Comparison of ENCODE assay signal across 9 cellular contexts in the genomic region with DNA sequence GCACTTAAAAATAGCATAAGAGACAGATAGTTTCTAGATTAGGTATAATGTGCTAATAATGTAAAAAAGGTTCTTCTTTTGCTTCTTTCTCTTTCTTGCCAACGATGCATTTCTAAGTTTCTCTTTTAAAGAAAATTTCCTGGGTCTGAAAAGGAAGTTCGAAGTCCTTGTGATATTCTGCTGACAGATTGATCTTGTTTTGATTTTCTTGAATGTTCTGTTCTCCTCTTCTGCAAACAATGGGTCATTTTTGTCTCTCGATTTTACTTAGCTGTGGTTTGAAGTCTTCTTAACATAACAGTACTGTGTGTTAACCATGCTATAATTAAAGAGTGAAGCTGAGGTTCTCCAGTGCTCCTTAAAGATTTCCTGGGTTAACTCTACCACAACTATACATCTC.
A peak's percentile ranks its signal among the peaks of the same experiment; 100 is the strongest.
DNase-seq lines count a peak whose midpoint lies in the region; ATAC-seq and TF ChIP-seq lines count a peak whose summit lies in the region.
"Had no signal": no experiment of that assay in that cellular context is flagged by ENCODE, and none has a peak within 500 bp of the region (broad histone marks: within the 10 kb centered on the region; RNA-seq: fewer than 3 reads in every experiment).

No MANE protein-coding gene starts in this region.

- H3K9me3 Mint-ChIP-seq in chondrocyte (ENCODE audit: low read depth) (peaks cover 9% of the 10 kb centered on the region), CD14-positive monocyte (peaks cover 0 to 12% (median 5%) of the 10 kb centered on the region in 7 donors), endodermal cell (peaks cover 25% of the 10 kb centered on the region), progenitor cell of endocrine pancreas (ENCODE audit: low read depth) (peaks cover 16% of the 10 kb centered on the region)

- H3K27me3 Mint-ChIP-seq in chondrocyte (ENCODE audit: low read depth) (no peaks in the 10 kb centered on the region), CD14-positive monocyte (ENCODE audit: low read depth in 3 of 3) (peaks cover 0 to 3% (median 0%) of the 10 kb centered on the region in 3 donors), endodermal cell (ENCODE audit: insufficient read depth) (no peaks in the 10 kb centered on the region), progenitor cell of endocrine pancreas (no peaks in the 10 kb centered on the region)

- H3K9ac ChIP-seq in endodermal cell (ENCODE audit: extremely low read depth, low read length, poor library complexity, severe bottlenecking): no peak overlapping the region

- H3K4me3 Mint-ChIP-seq in chondrocyte (ENCODE audit: unreplicated experiment) (no peak overlapping the region), CD14-positive monocyte (no peak overlapping the region), endodermal cell (no peak overlapping the region), progenitor cell of endocrine pancreas (ENCODE audit: low read depth) (no peak overlapping the region)

- no peak overlapping the region for H3K4me3 ChIP-seq in GM12864 (ENCODE audit: low read depth, low read length)
- no peak overlapping the region for H3K4me3 ChIP-seq in endodermal cell (ENCODE audit: low read length)
- H3K4me3 ChIP-seq: lower lobe of right lung had no signal

- no peak overlapping the region for H3K27ac ChIP-seq in endodermal cell (ENCODE audit: low read depth, low read length)
- H3K27ac ChIP-seq: lower lobe of right lung had no signal

- no peaks in the 10 kb centered on the region for H3K27me3 ChIP-seq in endodermal cell (ENCODE audit: control insufficient read depth, insufficient read depth, low read length, poor library complexity, severe bottlenecking)

- peaks cover 24% of the 10 kb centered on the region for H3K4me1 Mint-ChIP-seq in chondrocyte (ENCODE audit: low read depth)
- H3K4me1 Mint-ChIP-seq in CD14-positive monocyte: no peaks in the 10 kb centered on the region
- no peaks in the 10 kb centered on the region for H3K4me1 Mint-ChIP-seq in endodermal cell
- H3K4me1 Mint-ChIP-seq in progenitor cell of endocrine pancreas (ENCODE audit: low read depth): peaks cover 1% of the 10 kb centered on the region

- TF ChIP-seq CTCF in GM12864 (IDR thresholded peaks at IDR 0.05; ENCODE audit: low read depth, low read length, missing control alignments) (no peak), GM20000 (IDR thresholded peaks at IDR 0.05; ENCODE audit: extremely low read depth, missing control alignments) (no peak), chondrocyte (IDR thresholded peaks at IDR 0.05) (no peak), CD14-positive monocyte (IDR thresholded peaks at IDR 0.05) (no peak), endodermal cell (conservative IDR thresholded peaks at IDR 0.05) (no peak), progenitor cell of endocrine pancreas (IDR thresholded peaks at IDR 0.05; ENCODE audit: unreplicated experiment) (no peak)

- no peaks in the 10 kb centered on the region for H3K4me1 ChIP-seq in endodermal cell (ENCODE audit: control insufficient read depth, insufficient read depth, low read length)
- H3K4me1 ChIP-seq: lower lobe of right lung had no signal

- peak; percentile 49 for ATAC-seq in HG03175 (IDR thresholded peaks at IDR 0.05; ENCODE audit: unreplicated experiment)
- ATAC-seq: lower lobe of right lung had no signal

- DNase-seq in GM12864 (ENCODE audit: low read depth) (peak; percentile 43), GM20000 (ENCODE audit: low spot score) (peak; percentile 33), chondrocyte (ENCODE audit: low spot score) (no peak), CD14-positive monocyte (ENCODE audit: low spot score) (no peak), endodermal cell (no peak), progenitor cell of endocrine pancreas (ENCODE audit: low spot score, unreplicated experiment) (no peak), SK-N-DZ (ENCODE audit: low spot score) (no peak)
- DNase-seq: lower lobe of right lung had no signal

- H3K36me3 Mint-ChIP-seq in chondrocyte (ENCODE audit: low read depth) (peaks cover 14% of the 10 kb centered on the region), CD14-positive monocyte (no peaks in the 10 kb centered on the region), endodermal cell (ENCODE audit: low read depth) (peaks cover 7% of the 10 kb centered on the region), progenitor cell of endocrine pancreas (ENCODE audit: insufficient read depth) (peaks cover 18% of the 10 kb centered on the region)

- no peaks in the 10 kb centered on the region for H3K36me3 ChIP-seq in endodermal cell (ENCODE audit: control insufficient read depth, insufficient read depth, low read length)

- peaks cover 32% of the 10 kb centered on the region for H3K9me3 ChIP-seq in endodermal cell (ENCODE audit: control insufficient read depth, low read length)
- H3K9me3 ChIP-seq: lower lobe of right lung had no signal

- WGBS in endodermal cell (ENCODE audit: insufficient coverage in 1 of 2, insufficient read length in 1 of 2), 2 experiments: 80 to 90% methylated on average over 1 to 3 of the region's 3 CpGs

- peak overlapping the region; percentile 42 for H3K27ac Mint-ChIP-seq in chondrocyte (ENCODE audit: unreplicated experiment)
- no peak overlapping the region for H3K27ac Mint-ChIP-seq in CD14-positive monocyte
- H3K27ac Mint-ChIP-seq in endodermal cell: no peak overlapping the region
- H3K27ac Mint-ChIP-seq in progenitor cell of endocrine pancreas: no peak overlapping the region

- intact Hi-C loops in CD14-positive monocyte (cut with micrococcal nuclease): no loop called here

Comparison
In these comparisons a context has a peak if more than half of its experiments do, and no peak if none do; other contexts are left out.
1. DNase-seq: peak in GM12864 (single experiment) and GM20000 (single experiment); none in chondrocyte (single experiment), CD14-positive monocyte (single experiment), endodermal cell (single experiment), progenitor cell of endocrine pancreas (single experiment) and SK-N-DZ (single experiment).